1 cellular context compared by ENCODE assay signal in genomic region chr10:30359373-30360206, GRCh38.
A peak's percentile ranks its signal among the peaks of the same experiment; 100 is the strongest.
TF ChIP-seq lines count a peak whose summit lies in the region.

No MANE protein-coding gene starts in this region.

TF ChIP-seq in HEK293, 187 proteins besides CTCF, POLR2A, EP300 and RAD21 (continued from another document):
- TF ChIP-seq ZBTB49 (tag by site-specific recombination; IDR thresholded peaks at IDR 0.05; ENCODE audit: low read depth) (no peak), PRDM6 (tag by site-specific recombination; IDR thresholded peaks at IDR 0.05) (no peak), BCL6B (tag by site-specific recombination; IDR thresholded peaks at IDR 0.05) (peak; percentile 89), ZIC2 (tag by site-specific recombination; IDR thresholded peaks at IDR 0.05) (no peak), HOXC10 (CRISPR knock-in tag; IDR thresholded peaks at IDR 0.05) (no peak), YY2 (tag by site-specific recombination; IDR thresholded peaks at IDR 0.05) (no peak), SCRT2 (tag by site-specific recombination; IDR thresholded peaks at IDR 0.05) (peak; percentile 53), PBX3 (CRISPR knock-in tag; IDR thresholded peaks at IDR 0.05) (no peak), ZNF664 (tag by site-specific recombination; IDR thresholded peaks at IDR 0.05) (no peak), AEBP2 (tag by site-specific recombination; IDR thresholded peaks at IDR 0.05; ENCODE audit: borderline replicate concordance) (no peak), ZNF449 (tag by site-specific recombination; IDR thresholded peaks at IDR 0.05) (no peak), PATZ1 (tag by site-specific recombination; IDR thresholded peaks at IDR 0.05) (no peak), ZNF514 (tag by site-specific recombination; IDR thresholded peaks at IDR 0.05) (no peak), ZNF18 (tag by site-specific recombination; IDR thresholded peaks at IDR 0.05) (no peak), ZNF600 (tag by site-specific recombination; IDR thresholded peaks at IDR 0.05) (no peak), SP2 (tag by site-specific recombination; IDR thresholded peaks at IDR 0.05) (no peak), KLF8 (tag by site-specific recombination; IDR thresholded peaks at IDR 0.05) (no peak), REST (tag by site-specific recombination; IDR thresholded peaks at IDR 0.05) (no peak), ZFP37 (tag by site-specific recombination; IDR thresholded peaks at IDR 0.05) (0 out of 2 replicates have a peak, but pooled peaks have one; percentile 19), GLIS1 (tag by site-specific recombination; IDR thresholded peaks at IDR 0.05) (no peak), ZXDB (tag by site-specific recombination; IDR thresholded peaks at IDR 0.05) (0 out of 2 replicates have a peak, but pooled peaks have one; percentile 28), ZNF658 (tag by site-specific recombination; IDR thresholded peaks at IDR 0.05) (no peak)
